ENCODE assay signal across 20 cellular contexts in genomic region chr18:5155180-5155906, GRCh38. TPM values are rescaled to one million over a fixed set of nuclear protein-coding genes. Genes with fewer than 3 reads are reported as not detected.
DNase-seq lines count a peak whose midpoint lies in the region; ATAC-seq and TF ChIP-seq lines count a peak whose summit lies in the region.
"Had no signal": no experiment of that assay in that cellular context is flagged by ENCODE, and none has a peak within 500 bp of the region (broad histone marks: within the 10 kb centered on the region; RNA-seq: fewer than 3 reads in every experiment).

No MANE protein-coding gene starts in this region.

- 72 to 76% (median 72%) methylated on average over 18 of the region's 18 CpGs for WGBS in psoas muscle, 3 donors
- no CpG with 5 or more reads among the region's 18 CpGs for WGBS in H9 (ENCODE audit: extremely low coverage, insufficient read length, low lambda C conversion rate)

- H3K4me1 Mint-ChIP-seq in H9: peaks cover 25 to 26% of the 10 kb centered on the region in 2 experiments

- H2AK5ac ChIP-seq in H9 (ENCODE audit: insufficient read length, low read length): no peak overlapping the region

- no peaks in the 10 kb centered on the region for H4K20me1 ChIP-seq in H9 (ENCODE audit: control insufficient read depth, insufficient read depth, insufficient read length)

- H2BK120ac ChIP-seq in H9 (ENCODE audit: low read depth, low read length, poor library complexity, severe bottlenecking): no peak overlapping the region

- H3T11ph ChIP-seq in H9 (ENCODE audit: low read length): no peak overlapping the region

- peak overlapping the region in 1 of 3 experiments; percentile 66; a peak in 2 of 7 replicates for H3K27ac Mint-ChIP-seq in H9

- intact Hi-C loops in psoas muscle (cut with DNase I) (no loop called here), head of caudate nucleus (cut with DNase I) (no loop called here)

- H3K36me3 ChIP-seq in SK-N-MC (ENCODE audit: insufficient read depth, low read length) (no peaks in the 10 kb centered on the region), psoas muscle (ENCODE audit: insufficient read depth in 1 of 2, low read depth in 1 of 2) (no peaks in the 10 kb centered on the region)
- H3K36me3 ChIP-seq: Peyer's patch had no signal

- H3K4me3 Mint-ChIP-seq in H9: no peak overlapping the region

- no peak overlapping the region for H2BK5ac ChIP-seq in H9 (ENCODE audit: insufficient read length, low read length)

- H3K27me3 ChIP-seq in psoas muscle (ENCODE audit: insufficient read depth in 3 of 3, low read length in 2 of 3) (peaks cover 0 to 2% (median 0%) of the 10 kb centered on the region in 3 donors), H9 (ENCODE audit: insufficient read depth, low read length) (no peaks in the 10 kb centered on the region)
- H3K27me3 ChIP-seq: Peyer's patch had no signal

- no peak overlapping the region for H2BK15ac ChIP-seq in H9 (ENCODE audit: low read depth, low read length)

- no peaks in the 10 kb centered on the region for H3K9me3 ChIP-seq in SK-N-MC (ENCODE audit: low read depth, low read length)
- no peaks in the 10 kb centered on the region for H3K9me3 ChIP-seq in psoas muscle
- no peaks in the 10 kb centered on the region for H3K9me3 ChIP-seq in H9 (ENCODE audit: control insufficient read depth, low read depth, low read length)
- H3K9me3 ChIP-seq: Peyer's patch had no signal

- no peaks in the 10 kb centered on the region for H3K23me2 ChIP-seq in H9 (ENCODE audit: insufficient read length, low read depth, low read length, poor library complexity, severe bottlenecking)

- no peak overlapping the region for H2BK20ac ChIP-seq in H9 (ENCODE audit: low read depth, low read length, poor library complexity, severe bottlenecking)

- H3K79me1 ChIP-seq in H9 (ENCODE audit: insufficient read depth, low read depth, low read length, poor library complexity, severe bottlenecking): no peaks in the 10 kb centered on the region

- no peaks in the 10 kb centered on the region for H3K36me3 Mint-ChIP-seq in H9 (ENCODE audit: insufficient read depth in 1 of 3, low read depth in 3 of 3)

- H3K27me3 Mint-ChIP-seq in H9 (ENCODE audit: low read depth): no peaks in the 10 kb centered on the region; the same call in 1 of the 2 replicates

- H3K4ac ChIP-seq in H9 (ENCODE audit: low read depth, low read length): no peak overlapping the region

- no peak overlapping the region for H3K4me2 ChIP-seq in H9 (ENCODE audit: insufficient read depth, insufficient read length, low read length)
- H3K4me2 ChIP-seq: KMS-11 had no signal

- H3K9me3 Mint-ChIP-seq in H9: no peaks in the 10 kb centered on the region

- H3K9ac ChIP-seq in SK-N-MC (ENCODE audit: insufficient read length) (no peak overlapping the region), H9 (ENCODE audit: extremely low read depth, insufficient read length, low read length) (no peak overlapping the region)
- H3K9ac ChIP-seq: KMS-11 had no signal

- no peak overlapping the region for H2AFZ ChIP-seq in H9 (ENCODE audit: low read length)

- no peak overlapping the region for H4K5ac ChIP-seq in H9 (ENCODE audit: insufficient read length, low read depth, low read length)

- H3K4me3 ChIP-seq in SK-N-MC (peak overlapping the region; percentile 63), psoas muscle (no peak overlapping the region)
- H3K4me3 ChIP-seq: GM12878, Peyer's patch had no signal

- no peak overlapping the region for H3K14ac ChIP-seq in H9 (ENCODE audit: insufficient read depth, low read length)

- ATAC-seq in psoas muscle: no peak
- ATAC-seq: GM12878 had no signal

- no peak overlapping the region for H3K56ac ChIP-seq in H9 (ENCODE audit: insufficient read length, low read depth, low read length)

- no peak for TF ChIP-seq CTCF in psoas muscle (IDR thresholded peaks at IDR 0.05)
- TF ChIP-seq CTCF in H9 (conservative IDR thresholded peaks at IDR 0.05): no peak

- no peak overlapping the region for H2BK12ac ChIP-seq in H9 (ENCODE audit: insufficient read length, low read depth, low read length)

- DNase-seq in DMS114 treated with DMSO at 0.1 percent for 48 hours (lab: John Stamatoyannopoulos, UW; ENCODE audit: unreplicated experiment): peak; percentile 40
- peak; percentile 52 for DNase-seq in DMS53 treated with DMSO at 0.1 percent for 48 hours (lab: John Stamatoyannopoulos, UW; ENCODE audit: unreplicated experiment)
- DNase-seq in SK-N-MC (ENCODE audit: low read depth, low spot score): no peak
- DNase-seq in psoas muscle: no peak
- DNase-seq in H9: no peak
- no peak for DNase-seq in stimulated activated CD4-positive, alpha-beta T cell treated with anti-CD3 and anti-CD28 coated beads, Interleukin-4, amount 100 ng/mL, for 4 hours
- DNase-seq in head of caudate nucleus: no peak
- DNase-seq: AML-193, EL, GOT3, MV-4-11, NCI-H1930, NCI-H226, NCI-H524, Peyer's patch, SHP77 treated with DMSO at 0.1 percent for 48 hours, T-helper 1 cell had no signal

- H3K4me1 ChIP-seq in psoas muscle (no peaks in the 10 kb centered on the region), H9 (ENCODE audit: insufficient read depth, low read length) (peaks cover 8% of the 10 kb centered on the region)
- H3K4me1 ChIP-seq: Peyer's patch had no signal

- no peak overlapping the region for H3K18ac ChIP-seq in H9 (ENCODE audit: insufficient read length, low read depth, low read length)

- no peak overlapping the region for H3K23ac ChIP-seq in H9 (ENCODE audit: insufficient read length, low read depth, low read length)

- H3K27ac ChIP-seq in SK-N-MC: no peak overlapping the region
- H3K27ac ChIP-seq in psoas muscle: peak overlapping the region; percentile 9
- no peak overlapping the region for H3K27ac ChIP-seq in H9 (ENCODE audit: insufficient read length, low read depth, low read length)
- H3K27ac ChIP-seq: C4-2B, KMS-11, Peyer's patch had no signal

- no peaks in the 10 kb centered on the region for H3K79me2 ChIP-seq in H9 (ENCODE audit: insufficient read depth, low read length)

- no peak overlapping the region for H4K91ac ChIP-seq in H9 (ENCODE audit: insufficient read length, low read depth, low read length)

- no peak overlapping the region for H4K8ac ChIP-seq in H9 (replicated peaks; ENCODE audit: insufficient read length, low read depth, low read length)

RNA-seq across cellular contexts. Expression of gene AKAIN1, which starts 41.7 kb away (rescaled TPM):
- total RNA-seq in psoas muscle (not detected), H9 (2021) (not detected in 2 replicates)
- under 1 TPM in 1 of 3 donors, not detected in 2; 0.34 TPM for polyA plus RNA-seq in psoas muscle
- total RNA-seq: GM12878, Peyer's patch had no signal
- polyA plus RNA-seq: GM12878 had no signal

Comparison
In these comparisons a context has a peak if more than half of its experiments do, and no peak if none do; other contexts are left out.
1. DNase-seq: peak in DMS114 treated with DMSO at 0.1 percent for 48 hours (single experiment) and DMS53 treated with DMSO at 0.1 percent for 48 hours (single experiment); none in SK-N-MC (single experiment), psoas muscle (0 of 2), H9 (single experiment), stimulated activated CD4-positive, alpha-beta T cell treated with anti-CD3 and anti-CD28 coated beads, Interleukin-4, amount 100 ng/mL, for 4 hours (0 of 2) and head of caudate nucleus (0 of 42).